In the genomic region with DNA sequence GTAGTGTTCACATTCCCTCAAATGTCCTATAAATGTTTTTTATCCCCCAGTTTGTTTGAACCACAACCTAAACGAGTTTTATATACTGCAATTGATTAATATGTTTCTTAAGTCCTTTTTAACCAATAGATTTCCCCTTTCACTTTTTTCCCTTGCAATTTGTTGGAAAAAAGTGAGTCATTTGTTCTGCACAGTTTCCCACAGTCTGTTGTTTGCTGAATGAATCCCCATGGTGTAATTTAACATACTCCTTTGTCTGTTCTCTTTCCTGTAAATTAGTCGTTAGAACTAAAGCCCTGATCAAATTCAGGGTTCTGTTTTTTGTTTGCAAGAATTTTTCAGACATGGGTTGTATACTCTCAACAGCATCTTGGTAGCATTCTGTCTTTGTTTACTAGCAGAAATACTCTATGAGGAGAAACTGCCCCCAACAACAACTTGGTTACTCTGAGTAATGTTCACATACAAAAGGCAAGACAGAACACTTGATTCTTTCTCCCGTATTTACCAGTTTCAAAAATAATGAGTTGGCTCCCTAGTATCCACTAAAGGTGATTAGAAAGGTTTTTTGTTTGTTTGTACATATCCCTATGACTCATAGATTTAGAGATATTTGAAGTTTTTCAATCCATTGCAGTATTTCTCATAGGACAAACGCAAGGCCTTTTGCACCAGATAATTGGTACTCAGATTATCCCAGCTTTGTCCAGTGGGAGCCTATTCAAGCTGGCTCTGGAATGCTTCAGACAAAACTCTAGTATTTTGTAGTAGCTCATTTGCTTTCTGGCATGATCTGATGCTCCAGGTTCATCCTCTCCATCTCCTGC, we compare ENCODE assay signal across 12 cellular contexts. TPM values are rescaled to one million over a fixed set of nuclear protein-coding genes. Genes with fewer than 3 reads are reported as not detected.
A peak's percentile ranks its signal among the peaks of the same experiment; 100 is the strongest.
DNase-seq lines count a peak whose midpoint lies in the region; ATAC-seq, FAIRE-seq and TF ChIP-seq lines count a peak whose summit lies in the region.
"Had no signal": no experiment of that assay in that cellular context is flagged by ENCODE, and none has a peak within 500 bp of the region (broad histone marks: within the 10 kb centered on the region; RNA-seq: fewer than 3 reads in every experiment).

No MANE protein-coding gene starts in this region.

- no peak overlapping the region for H3K4me3 Mint-ChIP-seq in WTC11
- H3K4me3 Mint-ChIP-seq: CD4-positive, CD25-positive, alpha-beta regulatory T cell; mesothelial cell of epicardium had no signal

- DNase-seq in HCEC 1CT = peak; percentile 43
- DNase-seq in WTC11 (ENCODE audit: low spot score) = no peak
- DNase-seq in fibroblast of peridontal ligament (ENCODE audit: extremely low read depth) = peak; percentile 56
- DNase-seq in pulmonary artery endothelial cell (ENCODE audit: low read depth, low spot score) = peak; percentile 43
- no peak for DNase-seq in D721Med (ENCODE audit: insufficient read length, low spot score)
- DNase-seq: activated CD4-positive, CD25-positive, alpha-beta regulatory T cell; anterior cingulate cortex; CD4-positive, CD25-positive, alpha-beta regulatory T cell; stomach had no signal

- POLR2A ChIA-PET in WTC11 (lab: Charles Lee) = no interaction called here

- H3K27me3 Mint-ChIP-seq in WTC11 (ENCODE audit: low read depth) = no peaks in the 10 kb centered on the region
- H3K27me3 Mint-ChIP-seq: CD4-positive, CD25-positive, alpha-beta regulatory T cell had no signal

- CTCF ChIA-PET in WTC11 (lab: Charles Lee) = no interaction called here

- ATAC-seq in WTC11 (peak; percentile 32; the same call in 1 of the 2 replicates), GM19395 (IDR thresholded peaks at IDR 0.05; ENCODE audit: unreplicated experiment) (no peak), GM18502 (IDR thresholded peaks at IDR 0.05; ENCODE audit: poor library complexity, unreplicated experiment) (no peak)

- no peak for TF ChIP-seq CTCF in WTC11 (IDR thresholded peaks at IDR 0.05)
- no peak for TF ChIP-seq CTCF in D721Med (IDR thresholded peaks at IDR 0.05; ENCODE audit: insufficient read depth, missing control alignments)

- peaks cover 54% of the 10 kb centered on the region for H3K36me3 Mint-ChIP-seq in WTC11

- H3K9me3 Mint-ChIP-seq in WTC11 = peaks cover 41% of the 10 kb centered on the region

- peaks cover 11% of the 10 kb centered on the region for H3K4me1 Mint-ChIP-seq in WTC11
- H3K4me1 Mint-ChIP-seq: mesothelial cell of epicardium had no signal

- FAIRE-seq in D721Med (lab: Jason Lieb, UNC) = no peak

- H3K27ac Mint-ChIP-seq in WTC11 = peak overlapping the region; percentile 73; the same call in 1 of the 2 replicates
- H3K27ac Mint-ChIP-seq: mesothelial cell of epicardium had no signal

TF ChIP-seq in WTC11, 78 proteins besides CTCF, POLR2A, EP300 and RAD21:
- TF ChIP-seq TEAD4 (CRISPR knock-in tag; IDR thresholded peaks at IDR 0.05) (no peak), SP1 (CRISPR knock-in tag; conservative IDR thresholded peaks at IDR 0.05) (no peak), NR3C1 (CRISPR knock-in tag; conservative IDR thresholded peaks at IDR 0.05; ENCODE audit: low read depth) (no peak), NR1H2 (CRISPR knock-in tag; IDR thresholded peaks at IDR 0.05) (no peak), ERG (CRISPR knock-in tag; IDR thresholded peaks at IDR 0.05) (no peak), GABPB1 (CRISPR knock-in tag; IDR thresholded peaks at IDR 0.05) (no peak), TCF7 (CRISPR knock-in tag; IDR thresholded peaks at IDR 0.05; ENCODE audit: low read depth) (no peak), ZNF532 (CRISPR knock-in tag; IDR thresholded peaks at IDR 0.05; ENCODE audit: borderline replicate concordance) (no peak), ZNF416 (CRISPR knock-in tag; IDR thresholded peaks at IDR 0.05) (no peak), KAT7 (CRISPR knock-in tag; IDR thresholded peaks at IDR 0.05; ENCODE audit: borderline replicate concordance) (no peak), TP53 (CRISPR knock-in tag; IDR thresholded peaks at IDR 0.05) (no peak), OVOL2 (CRISPR knock-in tag; IDR thresholded peaks at IDR 0.05; ENCODE audit: borderline replicate concordance) (no peak), ETV6 (CRISPR knock-in tag; IDR thresholded peaks at IDR 0.05) (no peak)
- TF ChIP-seq, protein P1, sequence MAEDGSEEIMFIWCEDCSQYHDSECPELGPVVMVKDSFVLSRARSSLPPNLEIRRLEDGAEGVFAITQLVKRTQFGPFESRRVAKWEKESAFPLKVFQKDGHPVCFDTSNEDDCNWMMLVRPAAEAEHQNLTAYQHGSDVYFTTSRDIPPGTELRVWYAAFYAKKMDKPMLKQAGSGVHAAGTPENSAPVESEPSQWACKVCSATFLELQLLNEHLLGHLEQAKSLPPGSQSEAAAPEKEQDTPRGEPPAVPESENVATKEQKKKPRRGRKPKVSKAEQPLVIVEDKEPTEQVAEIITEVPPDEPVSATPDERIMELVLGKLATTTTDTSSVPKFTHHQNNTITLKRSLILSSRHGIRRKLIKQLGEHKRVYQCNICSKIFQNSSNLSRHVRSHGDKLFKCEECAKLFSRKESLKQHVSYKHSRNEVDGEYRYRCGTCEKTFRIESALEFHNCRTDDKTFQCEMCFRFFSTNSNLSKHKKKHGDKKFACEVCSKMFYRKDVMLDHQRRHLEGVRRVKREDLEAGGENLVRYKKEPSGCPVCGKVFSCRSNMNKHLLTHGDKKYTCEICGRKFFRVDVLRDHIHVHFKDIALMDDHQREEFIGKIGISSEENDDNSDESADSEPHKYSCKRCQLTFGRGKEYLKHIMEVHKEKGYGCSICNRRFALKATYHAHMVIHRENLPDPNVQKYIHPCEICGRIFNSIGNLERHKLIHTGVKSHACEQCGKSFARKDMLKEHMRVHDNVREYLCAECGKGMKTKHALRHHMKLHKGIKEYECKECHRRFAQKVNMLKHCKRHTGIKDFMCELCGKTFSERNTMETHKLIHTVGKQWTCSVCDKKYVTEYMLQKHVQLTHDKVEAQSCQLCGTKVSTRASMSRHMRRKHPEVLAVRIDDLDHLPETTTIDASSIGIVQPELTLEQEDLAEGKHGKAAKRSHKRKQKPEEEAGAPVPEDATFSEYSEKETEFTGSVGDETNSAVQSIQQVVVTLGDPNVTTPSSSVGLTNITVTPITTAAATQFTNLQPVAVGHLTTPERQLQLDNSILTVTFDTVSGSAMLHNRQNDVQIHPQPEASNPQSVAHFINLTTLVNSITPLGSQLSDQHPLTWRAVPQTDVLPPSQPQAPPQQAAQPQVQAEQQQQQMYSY (CRISPR knock-in tag; IDR thresholded peaks at IDR 0.05) = no peak

RNA-seq across cellular contexts. Expression of gene BLOC1S5, which starts 16.5 kb away (rescaled TPM):
- total RNA-seq in WTC11 (2021) = 15.6 to 18.9 TPM (median 17.9 TPM) in 3 replicates
- 20.2 and 22.8 TPM in 2 replicates for total RNA-seq in pulmonary artery endothelial cell

RNA-seq across cellular contexts. Expression of gene EEF1E1, which starts 54.7 kb away (rescaled TPM):
- total RNA-seq in WTC11 (2021) = 68.6 to 89.2 TPM (median 76.0 TPM) in 3 replicates
- 76.2 and 107 TPM in 2 replicates for total RNA-seq in pulmonary artery endothelial cell

Comparison
In these comparisons a context has a peak if more than half of its experiments do, and no peak if none do; other contexts are left out.
1. DNase-seq: peak in HCEC 1CT (single experiment), fibroblast of peridontal ligament (single experiment) and pulmonary artery endothelial cell (single experiment); none in WTC11 (single experiment) and D721Med (single experiment).